Comparison of ENCODE assay signal across 10 cellular contexts in the genomic region with DNA sequence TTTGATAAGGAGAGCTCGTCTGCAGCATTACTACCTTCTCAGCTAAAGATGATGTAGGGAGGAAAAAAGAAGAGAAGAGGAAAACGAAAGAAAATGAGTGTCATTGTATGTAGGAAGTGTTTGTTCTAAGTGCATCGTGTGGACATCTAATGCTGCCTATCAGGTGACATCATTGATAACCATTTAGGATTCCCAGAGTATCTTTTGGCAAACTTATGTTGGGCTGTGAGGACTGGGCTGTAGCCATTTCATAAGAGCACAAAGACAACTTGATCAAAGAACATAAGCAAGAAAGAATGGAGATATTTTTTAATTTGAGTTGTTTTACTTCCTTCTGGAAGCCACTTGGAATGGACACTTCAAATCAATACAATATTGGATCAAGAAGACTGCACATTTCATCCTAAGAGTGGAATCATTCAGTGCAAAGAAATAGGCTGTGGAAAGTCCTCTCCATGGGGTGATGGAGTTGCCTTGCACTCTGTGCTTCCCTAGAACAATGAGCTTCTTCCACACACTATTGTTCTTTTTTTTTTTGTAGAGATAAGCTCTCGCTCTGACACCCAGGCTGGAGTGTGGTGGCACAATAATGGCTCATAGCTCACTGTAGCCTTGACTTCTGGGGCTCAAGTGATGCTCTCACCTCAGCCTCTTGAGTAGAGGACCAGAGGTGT. TPM values are rescaled to one million over a fixed set of nuclear protein-coding genes. Genes with fewer than 3 reads are reported as not detected.
DNase-seq lines count a peak whose midpoint lies in the region; ATAC-seq and TF ChIP-seq lines count a peak whose summit lies in the region.
"Had no signal": no experiment of that assay in that cellular context is flagged by ENCODE, and none has a peak within 500 bp of the region (broad histone marks: within the 10 kb centered on the region; RNA-seq: fewer than 3 reads in every experiment).

No MANE protein-coding gene starts in this region.

- H3K36me3 ChIP-seq in transverse colon, result no peaks in the 10 kb centered on the region
- H3K36me3 ChIP-seq: HAP-1 had no signal

- peak overlapping the region; percentile 70 for H3K4me3 Mint-ChIP-seq in activated T-cell treated with anti-CD3 and anti-CD28 coated beads, Interleukin-2, amount 50 U/mL, for 4 hours
- peak overlapping the region; percentile 59 for H3K4me3 Mint-ChIP-seq in activated T-helper 17 cell treated with anti-CD3 and anti-CD28 coated beads, Interleukin-2, amount 50 U/mL, for 72 hours

- no peak for TF ChIP-seq EP300 in transverse colon (IDR thresholded peaks at IDR 0.05; ENCODE audit: low read depth)

- no peaks in the 10 kb centered on the region for H3K36me3 Mint-ChIP-seq in activated T-cell treated with anti-CD3 and anti-CD28 coated beads, Interleukin-2, amount 50 U/mL, for 4 hours (ENCODE audit: insufficient read depth)
- no peaks in the 10 kb centered on the region for H3K36me3 Mint-ChIP-seq in activated T-helper 17 cell treated with anti-CD3 and anti-CD28 coated beads, Interleukin-2, amount 50 U/mL, for 72 hours (ENCODE audit: low read depth)

- H3K27me3 Mint-ChIP-seq in activated T-cell treated with anti-CD3 and anti-CD28 coated beads, Interleukin-2, amount 50 U/mL, for 4 hours (ENCODE audit: low read depth), result peaks cover 2% of the 10 kb centered on the region
- no peaks in the 10 kb centered on the region for H3K27me3 Mint-ChIP-seq in activated T-helper 17 cell treated with anti-CD3 and anti-CD28 coated beads, Interleukin-2, amount 50 U/mL, for 72 hours

- H3K27me3 ChIP-seq in transverse colon, result no peaks in the 10 kb centered on the region

- no peak for TF ChIP-seq POLR2A in transverse colon (IDR thresholded peaks at IDR 0.05)

- no peak for TF ChIP-seq CTCF in transverse colon (IDR thresholded peaks at IDR 0.05)

- H3K4me1 ChIP-seq in transverse colon, result peaks cover 5 to 45% (median 26%) of the 10 kb centered on the region in 4 donors
- H3K4me1 ChIP-seq: HAP-1 had no signal

- no peak for DNase-seq in activated T-cell treated with anti-CD3 and anti-CD28 coated beads, Interleukin-2, amount 50 U/mL, for 4 hours
- DNase-seq in activated T-cell treated with anti-CD3 and anti-CD28 coated beads, Interleukin-2, amount 50 U/mL, for 1 hour, result no peak
- peak; percentile 55 for DNase-seq in kidney glomerular epithelial cell (lab: John Stamatoyannopoulos, UW)
- no peak for DNase-seq in transverse colon
- DNase-seq in AG20443 (ENCODE audit: low spot score), result no peak
- DNase-seq in EL, result no peak
- DNase-seq: left cardiac atrium had no signal

- peak overlapping the region; percentile 10 for H3K27ac Mint-ChIP-seq in activated T-helper 17 cell treated with anti-CD3 and anti-CD28 coated beads, Interleukin-2, amount 50 U/mL, for 72 hours

- peaks cover 26% of the 10 kb centered on the region for H3K4me1 Mint-ChIP-seq in activated T-cell treated with anti-CD3 and anti-CD28 coated beads, Interleukin-2, amount 50 U/mL, for 4 hours (ENCODE audit: low read depth)
- peaks cover 11% of the 10 kb centered on the region for H3K4me1 Mint-ChIP-seq in activated T-helper 17 cell treated with anti-CD3 and anti-CD28 coated beads, Interleukin-2, amount 50 U/mL, for 72 hours

- in situ Hi-C loops in transverse colon (cut with MboI; ENCODE audit: low pct_ligation_motif_present in 1 of 4, low pct_unique_long_range_greater_than_20kb in 1 of 4, low sequenced_read_pairs in 3 of 4), result loop anchor here in 1 of 4 donors (25.0 kb wide), 1 partner anchor 115 kb away; no protein-coding TSS in a partner anchor

- no peaks in the 10 kb centered on the region for H3K9me3 ChIP-seq in transverse colon
- H3K9me3 ChIP-seq: HAP-1 had no signal

- intact Hi-C loops in transverse colon (cut with DNase I; ENCODE audit: low total_unique reads), result no loop called here

- H3K9me3 Mint-ChIP-seq in activated T-cell treated with anti-CD3 and anti-CD28 coated beads, Interleukin-2, amount 50 U/mL, for 4 hours, result no peaks in the 10 kb centered on the region
- no peaks in the 10 kb centered on the region for H3K9me3 Mint-ChIP-seq in activated T-helper 17 cell treated with anti-CD3 and anti-CD28 coated beads, Interleukin-2, amount 50 U/mL, for 72 hours

- H3K4me3 ChIP-seq in transverse colon, result peak overlapping the region in 1 of 4 donors; percentile 8
- H3K4me3 ChIP-seq: HAP-1 had no signal

- no peak for ATAC-seq in activated T-cell treated with anti-CD3 and anti-CD28 coated beads, Interleukin-2, amount 50 U/mL, for 4 hours
- ATAC-seq in activated T-helper 17 cell treated with anti-CD3 and anti-CD28 coated beads, Interleukin-2, amount 50 U/mL, for 72 hours (replicated peaks), result no peak
- no peak for ATAC-seq in GM18909 (IDR thresholded peaks at IDR 0.05; ENCODE audit: poor library complexity, unreplicated experiment)

- H3K27ac ChIP-seq in transverse colon, result peak overlapping the region; percentile 64 to 76 (median 70)

- 34 to 52% methylated on average over 3 to 4 of the region's 4 CpGs for WGBS in transverse colon (ENCODE audit: low coverage in 1 of 2), 2 donors

RNA-seq across cellular contexts. Expression of gene UBL3, which starts 52.4 kb away (rescaled TPM):
- 10 to 100 TPM; 12.3 to 14.1 (median 14.1) TPM for total RNA-seq in activated T-cell treated with anti-CD3 and anti-CD28 coated beads, Interleukin-2, amount 50 U/mL, for 4 hours
- 1 to 10 TPM; 8.4 to 9.4 TPM for total RNA-seq in activated T-helper 17 cell treated with anti-CD3 and anti-CD28 coated beads, Interleukin-2, amount 50 U/mL, for 72 hours
- total RNA-seq in transverse colon, result 10 to 100 TPM in 3 of 4 donors, 1 to 10 TPM in 1; 8.8 to 77.1 (median 60.0) TPM
